In genomic region chr7:155467846-155468821, GRCh38 we compare ENCODE assay signal across 11 cellular contexts. TPM values are rescaled to one million over a fixed set of nuclear protein-coding genes. Genes with fewer than 3 reads are reported as not detected.
DNase-seq lines count a peak whose midpoint lies in the region; ATAC-seq, FAIRE-seq and TF ChIP-seq lines count a peak whose summit lies in the region.
"Had no signal": no experiment of that assay in that cellular context is flagged by ENCODE, and none has a peak within 500 bp of the region (broad histone marks: within the 10 kb centered on the region; RNA-seq: fewer than 3 reads in every experiment).

No MANE protein-coding gene starts in this region.

- in situ Hi-C loops in GM12878 (cut with MboI) = no loop called here

- peaks cover 6 to 27% (median 14%) of the 10 kb centered on the region in 4 donors for H3K4me1 Mint-ChIP-seq in CD4-positive, alpha-beta memory T cell

- no peak overlapping the region for H3K27ac Mint-ChIP-seq in CD4-positive, alpha-beta memory T cell

- no peaks in the 10 kb centered on the region for H3K9me3 ChIP-seq in A549
- H3K9me3 ChIP-seq in GM12878 (replicated peaks; ENCODE audit: control insufficient read depth, insufficient read depth, low read length) = no peaks in the 10 kb centered on the region; the same call in 2 of the 3 replicates
- no peaks in the 10 kb centered on the region for H3K9me3 ChIP-seq in CD4-positive, alpha-beta memory T cell (ENCODE audit: control insufficient read depth in 1 of 2, low read length in 2 of 2)
- H3K9me3 ChIP-seq: upper lobe of right lung had no signal

- TF ChIP-seq CTCF in A549 (IDR thresholded peaks at IDR 0.05) = no peak
- TF ChIP-seq CTCF in GM12878 (IDR thresholded peaks at IDR 0.05 in 2 of 3, conservative IDR thresholded peaks at IDR 0.05 in 1 of 3; ENCODE audit: control insufficient read depth in 2 of 3, extremely low read depth in 1 of 3, insufficient read depth in 1 of 3, low read depth in 3 of 3, low read length in 3 of 3) = no peak

- 0 out of 3 replicates have a peak, but pooled peaks cover 4% of the 10 kb centered on the region for H3K4me1 ChIP-seq in A549
- no peaks in the 10 kb centered on the region for H3K4me1 ChIP-seq in GM12878 (ENCODE audit: control insufficient read depth, insufficient read depth, low read length)
- peaks cover 6% of the 10 kb centered on the region for H3K4me1 ChIP-seq in CD4-positive, alpha-beta memory T cell (ENCODE audit: insufficient read depth, low read length)

- peak in 1 of 2 experiments; percentile 47; a peak in 3 of 6 replicates for ATAC-seq in A549
- peak; percentile 28 for ATAC-seq in GM18907 (IDR thresholded peaks at IDR 0.05; ENCODE audit: unreplicated experiment)
- ATAC-seq in GM12878 = peak; percentile 35; the same call in 2 of the 3 replicates
- no peak for ATAC-seq in HG03442 (IDR thresholded peaks at IDR 0.05; ENCODE audit: unreplicated experiment)
- ATAC-seq in GM21360 (IDR thresholded peaks at IDR 0.05; ENCODE audit: unreplicated experiment) = no peak
- ATAC-seq: K562, upper lobe of right lung had no signal

- H3K4me3 Mint-ChIP-seq in CD4-positive, alpha-beta memory T cell = peak overlapping the region in 4 of 8 donors; percentile 7 to 54 (median 30)

- DNase-seq in A549 (ENCODE audit: low read depth in 1 of 2, low spot score in 1 of 2) (no peak), GM12878 (ENCODE audit: low read depth, low spot score) (no peak), myocyte (ENCODE audit: low read depth) (peak; percentile 10), midbrain (lab: John Stamatoyannopoulos, UW) (no peak)
- no peak for DNase-seq in CD4-positive, alpha-beta memory T cell
- DNase-seq: SHP77 treated with DMSO at 0.1 percent for 48 hours, upper lobe of right lung had no signal

- H3K36me3 ChIP-seq in GM12878 (ENCODE audit: control insufficient read depth in 2 of 2, insufficient read depth in 2 of 2, low read length in 1 of 2) = no peaks in the 10 kb centered on the region
- H3K36me3 ChIP-seq in CD4-positive, alpha-beta memory T cell (ENCODE audit: insufficient read depth, low read length) = no peaks in the 10 kb centered on the region
- H3K36me3 ChIP-seq: upper lobe of right lung had no signal

- TF ChIP-seq EP300 in A549 (IDR thresholded peaks at IDR 0.05) (no peak), GM12878 (IDR thresholded peaks at IDR 0.05; ENCODE audit: borderline replicate concordance in 1 of 2, control insufficient read depth in 1 of 2, low read depth in 2 of 2, low read length in 2 of 2) (no peak)

- SMC1A ChIA-PET in GM12878 (lab: Charles Lee; ENCODE audit: uncharacterized antibody, unreplicated experiment) = no interaction called here

- no peaks in the 10 kb centered on the region for H3K36me3 Mint-ChIP-seq in CD4-positive, alpha-beta memory T cell

- H3K27me3 ChIP-seq in GM12878 (replicated peaks in 1 of 2; ENCODE audit: control insufficient read depth in 2 of 2, insufficient read depth in 2 of 2, low read length in 1 of 2) = peaks cover 12 to 56% of the 10 kb centered on the region in 2 experiments
- H3K27me3 ChIP-seq in CD4-positive, alpha-beta memory T cell (ENCODE audit: insufficient read depth, low read length) = peaks cover 45% of the 10 kb centered on the region

- H3K27me3 Mint-ChIP-seq in CD4-positive, alpha-beta memory T cell = peaks cover 52 to 57% of the 10 kb centered on the region in 2 donors

- 61% methylated on average over 42 of the region's 70 CpGs for WGBS in A549 (ENCODE audit: missing lambda C conversion rate)
- 15% methylated on average over 62 of the region's 70 CpGs for WGBS in GM12878 (ENCODE audit: insufficient coverage, insufficient replicate concordance, low lambda C conversion rate, missing lambda C conversion rate)

- no peaks in the 10 kb centered on the region for H3K79me2 ChIP-seq in GM12878 (ENCODE audit: control insufficient read depth, insufficient read depth, low read length)

- POLR2A ChIA-PET in A549 (lab: Yijun Ruan, JAX) = no interaction called here
- POLR2A ChIA-PET in GM12878 (lab: Charles Lee) = no interaction called here
- POLR2A ChIA-PET in CD4-positive, alpha-beta memory T cell (lab: Charles Lee; ENCODE audit: partially characterized antibody) = no interaction called here

- 0 out of 6 replicates have a peak overlapping the region, but pooled peaks of 1 of the 2 experiments have one; percentile 12 for H3K27ac ChIP-seq in A549
- H3K27ac ChIP-seq in GM12878 (ENCODE audit: control insufficient read depth, insufficient read depth) = no peak overlapping the region
- H3K27ac ChIP-seq in CD4-positive, alpha-beta memory T cell (ENCODE audit: low read depth, low read length) = no peak overlapping the region
- H3K27ac ChIP-seq: upper lobe of right lung had no signal

- RAD21 ChIA-PET in GM12878 (lab: Charles Lee; ENCODE audit: unreplicated experiment) = no interaction called here

- intact Hi-C loops in GM12878 (cut with micrococcal nuclease; ENCODE audit: unreplicated experiment) = no loop called here
- intact Hi-C loops in CD4-positive, alpha-beta memory T cell (cut with micrococcal nuclease) = no loop called here

- no peaks in the 10 kb centered on the region for H4K20me1 ChIP-seq in GM12878 (ENCODE audit: control insufficient read depth, insufficient read depth)

- no peak for FAIRE-seq in A549 (lab: Jason Lieb, UNC)
- no peak for FAIRE-seq in GM12878 (lab: Jason Lieb, UNC)

- TF ChIP-seq RAD21 in A549 (conservative IDR thresholded peaks at IDR 0.05 in 1 of 2, IDR thresholded peaks at IDR 0.05 in 1 of 2) = no peak
- no peak for TF ChIP-seq RAD21 in GM12878 (IDR thresholded peaks at IDR 0.05; ENCODE audit: insufficient read depth, low read depth, low read length)

- no peak overlapping the region for H2AFZ ChIP-seq in GM12878 (ENCODE audit: control insufficient read depth, low read depth, low read length)

- peaks cover 0 to 6% (median 0%) of the 10 kb centered on the region in 8 donors for H3K9me3 Mint-ChIP-seq in CD4-positive, alpha-beta memory T cell

- TF ChIP-seq POLR2A in A549 (IDR thresholded peaks at IDR 0.05; ENCODE audit: low read length) (no peak), GM12878 (IDR thresholded peaks at IDR 0.05; ENCODE audit: low read depth, low read length) (no peak)

- H3K4me3 ChIP-seq in A549 (peak overlapping the region; percentile 34), GM12878 (no peak overlapping the region)
- no peak overlapping the region for H3K4me3 ChIP-seq in CD4-positive, alpha-beta memory T cell (ENCODE audit: low read length in 2 of 2)
- H3K4me3 ChIP-seq: K562, upper lobe of right lung had no signal

- no TSS peak for BruUV-seq in GM12878 (replicated peaks; lab: Mats Ljungman, UMichigan)

- CTCF ChIA-PET in A549 (lab: Yijun Ruan, JAX) (no interaction called here), GM12878 (lab: Yijun Ruan, JAX) (no interaction called here)
- CTCF ChIA-PET in CD4-positive, alpha-beta memory T cell (lab: Charles Lee; ENCODE audit: partially characterized antibody) = no interaction called here

- no peak overlapping the region for H3K9ac ChIP-seq in GM12878 (ENCODE audit: control insufficient read depth, insufficient read depth, low read length)

- peak overlapping the region; percentile 72 for H3K4me2 ChIP-seq in A549
- H3K4me2 ChIP-seq in GM12878 (ENCODE audit: control insufficient read depth, insufficient read depth) = no peak overlapping the region

TF ChIP-seq in A549, 52 proteins besides CTCF, POLR2A, EP300 and RAD21 (continues in another document):
- TF ChIP-seq ATOH8 (CRISPR knock-in tag; IDR thresholded peaks at IDR 0.05; ENCODE audit: low read depth) = no peak
- TF ChIP-seq ZNF302 (CRISPR knock-in tag; IDR thresholded peaks at IDR 0.05) = no peak
- TF ChIP-seq RCOR1 (IDR thresholded peaks at IDR 0.05; ENCODE audit: low read depth, low read length) = no peak

TF ChIP-seq in GM12878, 131 proteins besides CTCF, POLR2A, EP300 and RAD21 (continues in another document):
- no peak for TF ChIP-seq EGR1 (IDR thresholded peaks at IDR 0.05; ENCODE audit: borderline replicate concordance in 1 of 2, low read depth in 2 of 2, low read length in 2 of 2)
- TF ChIP-seq BHLHE40 (IDR thresholded peaks at IDR 0.05; ENCODE audit: borderline replicate concordance in 1 of 2, low read depth in 2 of 2, low read length in 1 of 2) = no peak

RNA-seq across cellular contexts. Expression of gene EN2, which starts 10.2 kb away (rescaled TPM):
- polyA plus RNA-seq in A549 (2011; rRNA removed) (0.33 and 0.53 TPM in 2 replicates), A549 (2017; fragmentation: RNase III; extraction: RNeasy Plus Mini Kit Qiagen cat#74134 plus additional on column Dnase treatment) (0.51 to 0.62 TPM (median 0.54 TPM) in 3 replicates), GM12878 (2011; rRNA removed) (not detected in 2 replicates), GM12878 (2014; fragmentation: Illumina TruSeq; extraction: Trizol) (not detected in 2 replicates), GM12878 (2014; fragmentation: Nextera tagmentation; extraction: Ambion mirVana) (not detected), GM12878 (2014; rRNA removed) (not detected in 2 replicates), GM12878 (2016; fragmentation: Nextera tagmentation; extraction: Ambion mirVana) (not detected)
- 0.61 and 0.76 TPM in 2 replicates for polyA plus RNA-seq in A549 (2012; cell fraction: cytosol; rRNA removed)
- polyA plus RNA-seq in A549 (2012; cell fraction: nucleus; rRNA removed) = 0.44 and 0.52 TPM in 2 replicates
- 0.21 and 0.63 TPM in 2 replicates for polyA minus RNA-seq in A549 (2011; rRNA and poly(A)+ RNA removed)
- total RNA-seq in GM12878 (2013; cell fraction: nucleolus; rRNA removed) = not detected in 2 replicates
- total RNA-seq in GM12878 (2014; rRNA removed) (not detected in 2 replicates), GM12878 (2014; rRNA removed; fragmentation: Illumina TruSeq; extraction: Trizol) (not detected in 2 replicates), GM12878 (2021) (not detected in 2 replicates), myocyte (0.91 and 1.7 TPM in 2 replicates)
- polyA plus RNA-seq in GM12878 (2011; ENCODE audit: low read depth) = not detected
- not detected in 2 replicates for polyA plus RNA-seq in GM12878 (2011; cell fraction: cytosol; rRNA removed)
- polyA plus RNA-seq in GM12878 (2011; cell fraction: nucleus; rRNA removed) = not detected in 2 replicates
- polyA plus RNA-seq in GM12878 (2012) = not detected in 2 replicates
- not detected in 2 replicates for polyA minus RNA-seq in GM12878 (2011; rRNA and poly(A)+ RNA removed)
- not detected in 2 replicates for polyA minus RNA-seq in GM12878 (2011; cell fraction: cytosol; rRNA and poly(A)+ RNA removed)
- polyA minus RNA-seq in GM12878 (2011; cell fraction: nucleus; rRNA and poly(A)+ RNA removed) = not detected in 2 replicates
- polyA plus RNA-seq in myocyte (2012) = 0.82 TPM
- total RNA-seq in CD4-positive, alpha-beta memory T cell = not detected
- polyA plus RNA-seq in CD4-positive, alpha-beta memory T cell = not detected
- total RNA-seq: upper lobe of right lung had no signal

Comparison
In these comparisons a context has a peak if more than half of its experiments do, and no peak if none do; other contexts are left out.
1. ATAC-seq: peak in GM18907 (single experiment) and GM12878 (single experiment); none in HG03442 (single experiment) and GM21360 (single experiment).